In the genomic region with DNA sequence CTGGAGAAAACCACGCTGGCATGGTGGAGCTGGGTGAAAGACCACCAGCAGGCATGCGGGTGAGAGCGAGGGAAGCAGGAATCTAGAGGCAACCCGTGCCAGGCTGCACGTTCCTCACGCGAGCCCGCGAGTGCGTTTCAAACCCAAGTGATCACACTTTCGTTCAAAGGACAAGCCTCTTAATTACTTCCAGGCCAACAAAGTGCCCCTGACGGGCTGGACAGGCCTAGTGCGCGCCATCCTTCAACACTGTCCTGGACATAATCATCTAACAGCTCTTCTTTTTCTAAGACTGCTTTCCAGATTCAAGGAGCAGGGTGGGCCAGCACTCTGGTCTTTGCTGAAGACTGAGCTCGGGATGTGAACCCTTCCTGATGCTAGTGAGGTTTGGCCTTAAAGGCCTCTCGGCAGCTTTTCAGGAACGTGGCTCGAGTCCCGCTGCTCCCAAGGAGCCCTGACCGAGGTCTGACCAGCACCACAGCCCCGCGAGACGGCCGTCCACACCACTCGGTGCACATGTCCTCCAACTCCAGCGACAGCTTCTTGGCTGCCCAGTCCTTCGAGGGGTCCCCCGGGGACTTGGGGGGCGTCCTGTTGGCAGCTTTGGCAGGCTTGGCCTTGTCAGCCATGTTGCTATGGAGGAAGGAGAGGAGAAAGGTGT, we compare ENCODE assay signal across 6 cellular contexts. TPM values are rescaled to one million over a fixed set of nuclear protein-coding genes. Genes with fewer than 3 reads are reported as not detected.
"Had no signal": no experiment of that assay in that cellular context is flagged by ENCODE, and none has a peak within 500 bp of the region (broad histone marks: within the 10 kb centered on the region; RNA-seq: fewer than 3 reads in every experiment).

No MANE protein-coding gene starts in this region.

RNA-seq across cellular contexts. Expression of a gene that starts 14.9 kb away (rescaled TPM):
- total RNA-seq: activated naive CD4-positive, alpha-beta T cell treated with anti-CD3 and anti-CD28 coated beads for 36 hours; endothelial cell of umbilical vein; osteocyte; pulmonary artery endothelial cell had no signal
- polyA plus RNA-seq: endothelial cell of umbilical vein, immature natural killer cell, SK-N-SH had no signal
